Comparison of ENCODE assay signal across 8 cellular contexts in the genomic region with DNA sequence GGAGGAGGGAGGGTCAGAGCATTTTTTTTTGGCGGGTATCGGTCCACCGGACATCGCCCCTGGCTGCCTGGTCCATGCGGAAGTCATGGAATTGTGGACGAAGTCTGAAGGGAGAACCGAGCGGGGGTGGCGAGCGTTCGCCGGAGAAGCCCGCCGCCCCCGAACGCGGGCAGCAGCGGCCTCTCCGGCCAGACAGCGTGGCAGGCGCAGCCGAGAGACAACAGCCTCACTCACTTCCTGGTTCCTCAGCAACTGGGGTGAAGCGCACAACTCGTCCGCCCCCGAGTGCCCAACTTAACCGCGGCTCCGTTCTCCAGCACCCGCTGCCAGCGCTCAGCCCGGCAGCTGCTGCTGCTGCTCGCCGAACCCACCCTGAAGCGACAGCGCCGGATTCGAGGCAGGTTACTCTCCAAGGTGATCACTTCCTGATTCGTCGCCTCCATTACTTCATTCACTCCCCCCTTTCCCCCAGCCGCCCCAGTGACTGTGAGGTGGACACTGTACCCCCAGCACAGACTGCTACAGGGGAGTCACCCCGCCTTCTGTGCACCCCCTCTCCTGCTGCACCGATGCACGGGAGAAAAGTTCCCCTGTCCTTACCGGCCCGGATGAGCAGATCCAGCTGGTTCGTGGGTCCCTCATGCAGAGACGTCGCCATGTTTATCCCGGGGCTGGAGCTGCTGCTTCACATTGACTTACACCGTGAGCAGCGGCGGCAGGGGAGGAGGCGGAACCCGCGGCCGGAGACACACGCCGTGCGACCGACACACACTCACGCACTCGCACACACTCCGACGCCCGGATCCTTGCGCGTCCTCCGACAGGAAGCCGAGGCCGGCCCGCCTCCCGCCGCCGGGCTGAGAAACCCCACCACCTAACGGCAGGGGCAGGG.
DNase-seq lines count a peak whose midpoint lies in the region; ATAC-seq and TF ChIP-seq lines count a peak whose summit lies in the region.

No MANE protein-coding gene starts in this region.

- ATAC-seq in GM21737 (IDR thresholded peaks at IDR 0.05; ENCODE audit: unreplicated experiment), result peak; percentile 59
- peak; percentile 67 for ATAC-seq in RWPE2 (ENCODE audit: low read depth)
- ATAC-seq in foreskin keratinocyte, result peak; percentile 66

- no peaks in the 10 kb centered on the region for H3K27me3 ChIP-seq in KMS-11 (ENCODE audit: insufficient read depth, low read depth)
- no peaks in the 10 kb centered on the region for H3K27me3 ChIP-seq in RWPE2 (ENCODE audit: insufficient read depth, poor library complexity, severe bottlenecking)
- no peaks in the 10 kb centered on the region for H3K27me3 ChIP-seq in foreskin keratinocyte
- H3K27me3 ChIP-seq in neuron (ENCODE audit: insufficient read depth, low read length), result no peaks in the 10 kb centered on the region

- no peak overlapping the region for H3K4me3 ChIP-seq in KMS-11 (IDR thresholded peaks at IDR 0.05; ENCODE audit: insufficient read depth, low read depth, low read length)
- peak overlapping the region; percentile 90 for H3K4me3 ChIP-seq in RWPE2 (ENCODE audit: severe bottlenecking)
- peak overlapping the region; percentile 64 for H3K4me3 ChIP-seq in neuron (ENCODE audit: low read length)

- H3K36me3 ChIP-seq in KMS-11 (ENCODE audit: insufficient read depth) (no peaks in the 10 kb centered on the region), RWPE2 (ENCODE audit: low read depth) (no peaks in the 10 kb centered on the region; the same call in 1 of the 2 replicates), neuron (ENCODE audit: insufficient read depth, low read length) (no peaks in the 10 kb centered on the region)

- TF ChIP-seq CTCF in KMS-11 (conservative IDR thresholded peaks at IDR 0.05; ENCODE audit: low read depth, low read length) (no peak), RWPE2 (IDR thresholded peaks at IDR 0.05; ENCODE audit: poor library complexity, severe bottlenecking) (no peak), foreskin keratinocyte (conservative IDR thresholded peaks at IDR 0.05) (peak; percentile 41)

- H3K9ac ChIP-seq in KMS-11, result peak overlapping the region; percentile 79

- H3K9me3 ChIP-seq in RWPE2 (ENCODE audit: severe bottlenecking), result no peaks in the 10 kb centered on the region
- H3K9me3 ChIP-seq in neuron (ENCODE audit: low read length), result no peaks in the 10 kb centered on the region

- peaks cover 49% of the 10 kb centered on the region for H3K4me1 ChIP-seq in KMS-11 (ENCODE audit: low read depth, poor library complexity, severe bottlenecking)
- H3K4me1 ChIP-seq in RWPE2 (ENCODE audit: insufficient read depth, poor library complexity, severe bottlenecking), result peaks cover 20% of the 10 kb centered on the region
- H3K4me1 ChIP-seq in foreskin keratinocyte, result peaks cover 6% of the 10 kb centered on the region
- H3K4me1 ChIP-seq in neuron (ENCODE audit: insufficient read depth, low read length), result peaks cover 23% of the 10 kb centered on the region

- peaks cover 17% of the 10 kb centered on the region; the same call in 1 of the 2 replicates for H4K20me1 ChIP-seq in KMS-11 (ENCODE audit: insufficient read depth)

- peak overlapping the region; percentile 98 for H3K4me2 ChIP-seq in KMS-11

- peak overlapping the region; percentile 72 for H2AFZ ChIP-seq in KMS-11 (ENCODE audit: low read depth)
- H2AFZ ChIP-seq in neuron (ENCODE audit: low read depth, low read length), result peak overlapping the region; percentile 27

- H3K79me2 ChIP-seq in KMS-11 (ENCODE audit: insufficient read depth, low read depth), result peaks cover 46% of the 10 kb centered on the region

- DNase-seq in EL, result peak; percentile 90
- DNase-seq in RWPE2 (ENCODE audit: low spot score), result peak; percentile 94
- peak; percentile 94 for DNase-seq in activated effector memory CD4-positive, alpha-beta T cell treated with anti-CD3 and anti-CD28 coated beads, Interleukin-2, amount 50 U/mL, for 16 hours
- DNase-seq in foreskin keratinocyte, result peak; percentile 78 to 88
- DNase-seq in stromal cell of bone marrow (ENCODE audit: low read depth), result peak; percentile 76

- H3K27ac ChIP-seq in KMS-11 (peak overlapping the region; percentile 79), RWPE2 (ENCODE audit: poor library complexity, severe bottlenecking) (peak overlapping the region; percentile 96), foreskin keratinocyte (peak overlapping the region; percentile 63)
